8 cellular contexts compared by ENCODE assay signal in genomic region chr20:63272105-63273078, GRCh38. TPM values are rescaled to one million over a fixed set of nuclear protein-coding genes. Genes with fewer than 3 reads are reported as not detected.
DNase-seq lines count a peak whose midpoint lies in the region; ATAC-seq and TF ChIP-seq lines count a peak whose summit lies in the region.

Gene ARFGAP1, plus strand, starts transcription at chr20:63272813. Its CDS starts 2,768 bp downstream, at chr20:63275581.

- H3K4me3 Mint-ChIP-seq in Caco-2 (ENCODE audit: unreplicated experiment) = peak within 1 kb of the TSS; percentile 81

- peak within 1 kb of the TSS; percentile 100 for H3K4me2 ChIP-seq in OCI-LY1 (ENCODE audit: low read length)

- peaks cover 28% of the 10 kb centered on the region for H3K4me1 Mint-ChIP-seq in Caco-2 (ENCODE audit: low read depth, unreplicated experiment)

- no peaks in the 10 kb centered on the region for H3K9me2 ChIP-seq in OCI-LY1 (ENCODE audit: low read depth, low read length)

- peaks cover 34% of the 10 kb centered on the region for H3K36me3 Mint-ChIP-seq in Caco-2 (ENCODE audit: insufficient read depth, unreplicated experiment)

- POLR2A ChIA-PET in Caco-2 (lab: Charles Lee) = interaction anchor here (0.5 to 2.0 kb wide), 12 partner anchors 12 to 807 kb away, joined by 3 to 9 read pairs (median 4); partner anchors contain the start of gene RGS19

- H3K4me3 ChIP-seq in Caco-2 (ENCODE audit: low read depth, low read length) (peak within 1 kb of the TSS; percentile 97), OCI-LY1 (ENCODE audit: low read depth, low read length, poor library complexity, severe bottlenecking) (peak within 1 kb of the TSS; percentile 94)

- peak; percentile 96 to 98 for DNase-seq in Caco-2
- DNase-seq in HuH-7 (ENCODE audit: low spot score) = peak; percentile 99
- DNase-seq in activated T-cell treated with anti-CD3 and anti-CD28 coated beads for 24 hours (ENCODE audit: low read depth) = peak; percentile 85
- peak; percentile 44 for DNase-seq in epithelial cell of prostate (ENCODE audit: low read depth, low spot score)
- DNase-seq in mucosa of gallbladder (ENCODE audit: low spot score) = peak; percentile 89
- DNase-seq in stimulated activated CD8-positive, alpha-beta memory T cell treated with anti-CD3 and anti-CD28 coated beads, Interleukin-4, amount 100 ng/mL, for 24 hours (ENCODE audit: low read depth) = peak; percentile 88

- no peaks in the 10 kb centered on the region for H3K9me3 Mint-ChIP-seq in Caco-2 (ENCODE audit: unreplicated experiment)

- H3F3A ChIP-seq in OCI-LY1 (ENCODE audit: insufficient read depth, low read length) = no peaks in the 10 kb centered on the region

- CTCF ChIA-PET in Caco-2 (lab: Charles Lee) = interaction anchor here (0.6 to 3.4 kb wide), 18 partner anchors 13 to 766 kb away, joined by 3 to 52 read pairs (median 5); partner anchors contain the start of gene PPDPF

- H3K27ac ChIP-seq in OCI-LY1 (ENCODE audit: low read depth, low read length, poor library complexity, severe bottlenecking) = no peak within 1 kb of the TSS
- peak within 1 kb of the TSS; percentile 36 for H3K27ac ChIP-seq in epithelial cell of prostate

- TF ChIP-seq CTCF in Caco-2 (IDR thresholded peaks at IDR 0.05; ENCODE audit: insufficient read depth in 1 of 2, low read depth in 1 of 2, low read length in 1 of 2, severe bottlenecking in 1 of 2, unreplicated experiment in 1 of 2) = peak in 1 of 2 experiments; percentile 45
- no peak for TF ChIP-seq CTCF in OCI-LY1 (IDR thresholded peaks at IDR 0.05; ENCODE audit: low read length)

- peak; percentile 90 for ATAC-seq in GM21423 (IDR thresholded peaks at IDR 0.05; ENCODE audit: unreplicated experiment)

- H3K9ac ChIP-seq in OCI-LY1 (ENCODE audit: low read length) = peak within 1 kb of the TSS; percentile 98

- H2AFZ ChIP-seq in OCI-LY1 (ENCODE audit: low read length) = no peak within 1 kb of the TSS

- no peaks in the 10 kb centered on the region for H3K9me3 ChIP-seq in Caco-2
- H3K9me3 ChIP-seq in OCI-LY1 (ENCODE audit: low read length) = no peaks in the 10 kb centered on the region

- no TSS peak for BruUV-seq in Caco-2 (replicated peaks; lab: Mats Ljungman, UMichigan)

- H4K20me1 ChIP-seq in OCI-LY1 (ENCODE audit: insufficient read depth, low read length) = no peaks in the 10 kb centered on the region

- H3K4me1 ChIP-seq in Caco-2 = peaks cover 23% of the 10 kb centered on the region
- H3K4me1 ChIP-seq in OCI-LY1 (ENCODE audit: insufficient read depth, low read length, severe bottlenecking) = peaks cover 16% of the 10 kb centered on the region

- intact Hi-C loops in Caco-2 (cut with micrococcal nuclease; ENCODE audit: unreplicated experiment) = loop anchor here (1.0 to 2.0 kb wide), 3 partner anchors 11 to 50 kb away; no protein-coding TSS in a partner anchor

- H3K27ac Mint-ChIP-seq in Caco-2 (ENCODE audit: unreplicated experiment) = peak within 1 kb of the TSS; percentile 86

- H3K27me3 ChIP-seq in Caco-2 (replicated peaks; ENCODE audit: control insufficient read depth, insufficient read depth, low read length) = no peaks in the 10 kb centered on the region
- H3K27me3 ChIP-seq in OCI-LY1 (ENCODE audit: insufficient read depth, low read length) = no peaks in the 10 kb centered on the region

- H3K36me3 ChIP-seq in Caco-2 (ENCODE audit: control insufficient read depth, insufficient read depth, low read length) (peaks cover 5% of the 10 kb centered on the region), OCI-LY1 (ENCODE audit: insufficient read depth, low read length) (peaks cover 11% of the 10 kb centered on the region; the same call in 1 of the 2 replicates)

- H3K27me3 Mint-ChIP-seq in Caco-2 (ENCODE audit: insufficient read depth, unreplicated experiment) = no peaks in the 10 kb centered on the region

- H3K79me2 ChIP-seq in OCI-LY1 (ENCODE audit: insufficient read depth, low read length) = peaks cover 17% of the 10 kb centered on the region

RNA-seq across cellular contexts. Expression of gene ARFGAP1, which starts in this region (rescaled TPM):
- total RNA-seq in Caco-2 (2022) = 275 and 286 TPM in 2 replicates
- total RNA-seq in mucosa of gallbladder = 106 TPM

Comparison
In these comparisons a context has a peak if more than half of its experiments do, and no peak if none do; other contexts are left out.
1. DNase-seq: peak in every context shown above with its lines; median percentile 99 in HuH-7; 97 in Caco-2; 89 in mucosa of gallbladder; 88 in stimulated activated CD8-positive, alpha-beta memory T cell treated with anti-CD3 and anti-CD28 coated beads, Interleukin-4, amount 100 ng/mL, for 24 hours; 85 in activated T-cell treated with anti-CD3 and anti-CD28 coated beads for 24 hours; 44 in epithelial cell of prostate.